22 cellular contexts compared by ENCODE assay signal in the genomic region with DNA sequence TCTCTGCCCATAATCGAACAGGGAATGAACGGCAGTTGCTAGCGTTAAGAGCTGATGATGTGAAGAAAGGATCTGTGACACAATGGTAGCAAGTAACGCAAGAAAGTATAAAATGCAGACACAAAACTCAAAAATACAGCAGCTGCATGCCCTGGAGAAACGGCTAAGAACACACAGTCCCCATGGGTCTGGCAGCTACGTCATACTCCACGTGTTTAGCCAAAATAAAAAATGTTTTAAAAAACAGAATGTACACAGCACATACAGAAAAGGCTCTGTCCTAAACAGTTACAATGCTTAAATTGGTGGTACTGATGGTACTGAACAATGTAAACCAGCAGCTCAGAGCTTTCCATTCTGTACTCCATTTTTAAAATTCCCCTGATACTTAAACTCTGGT. TPM values are rescaled to one million over a fixed set of nuclear protein-coding genes. Genes with fewer than 3 reads are reported as not detected.
DNase-seq lines count a peak whose midpoint lies in the region; ATAC-seq and TF ChIP-seq lines count a peak whose summit lies in the region.
"Had no signal": no experiment of that assay in that cellular context is flagged by ENCODE, and none has a peak within 500 bp of the region (broad histone marks: within the 10 kb centered on the region; RNA-seq: fewer than 3 reads in every experiment).

No MANE protein-coding gene starts in this region.

- intact Hi-C loops in esophagus muscularis mucosa (cut with DNase I): no loop called here

- H3K9me3 Mint-ChIP-seq in nephron progenitor cell: no peaks in the 10 kb centered on the region
- H3K9me3 Mint-ChIP-seq: CD4-positive, CD25-positive, alpha-beta regulatory T cell; CD8-positive, alpha-beta memory T cell; H9; IgD-negative memory B cell had no signal

- TF ChIP-seq CTCF in esophagus muscularis mucosa (IDR thresholded peaks at IDR 0.05) (no peak), nephron progenitor cell (IDR thresholded peaks at IDR 0.05) (no peak)

- H3K27ac ChIP-seq in esophagus muscularis mucosa (replicated peaks in 1 of 4) (peak overlapping the region; percentile 44 to 76 (median 64)), muscle layer of duodenum (ENCODE audit: low read length) (peak overlapping the region; percentile 10), stomach smooth muscle (ENCODE audit: low read length) (peak overlapping the region; percentile 68)

- WGBS in esophagus muscularis mucosa: 75% methylated on average over 7 of the region's 7 CpGs

- peaks cover 3% of the 10 kb centered on the region for H3K27me3 Mint-ChIP-seq in nephron progenitor cell (ENCODE audit: low read depth, poor library complexity)
- H3K27me3 Mint-ChIP-seq: CD4-positive, CD25-positive, alpha-beta regulatory T cell; CD8-positive, alpha-beta memory T cell; IgD-negative memory B cell had no signal

- H3K36me3 Mint-ChIP-seq in nephron progenitor cell (ENCODE audit: low read depth): peaks cover 11% of the 10 kb centered on the region

- ATAC-seq in GM18873 (IDR thresholded peaks at IDR 0.05; ENCODE audit: low FRiP score, unreplicated experiment): no peak
- ATAC-seq: GM12878, HepG2 had no signal

- no peak for TF ChIP-seq POLR2A in esophagus muscularis mucosa (IDR thresholded peaks at IDR 0.05; ENCODE audit: low read depth)

- H3K27me3 ChIP-seq in esophagus muscularis mucosa (no peaks in the 10 kb centered on the region), muscle layer of duodenum (ENCODE audit: low read depth, low read length) (no peaks in the 10 kb centered on the region), stomach smooth muscle (ENCODE audit: control insufficient read depth in 1 of 2, insufficient read depth in 2 of 2, low read length in 2 of 2) (no peaks in the 10 kb centered on the region)
- H3K27me3 ChIP-seq: BE2C had no signal

- H3K4me1 ChIP-seq in esophagus muscularis mucosa (peaks cover 0 to 41% (median 27%) of the 10 kb centered on the region in 4 donors), muscle layer of duodenum (ENCODE audit: control insufficient read depth in 1 of 2, insufficient read depth in 2 of 2, low read length in 2 of 2) (no peaks in the 10 kb centered on the region), stomach smooth muscle (ENCODE audit: control insufficient read depth, insufficient read depth, low read length) (peaks cover 17% of the 10 kb centered on the region)
- H3K4me1 ChIP-seq: BE2C had no signal

- no peak overlapping the region for H3K27ac Mint-ChIP-seq in nephron progenitor cell
- H3K27ac Mint-ChIP-seq: IgD-negative memory B cell had no signal

- peaks cover 70% of the 10 kb centered on the region for H3K4me1 Mint-ChIP-seq in nephron progenitor cell

- DNase-seq in esophagus muscularis mucosa (ENCODE audit: extremely low spot score) (no peak), amygdala (lab: John Stamatoyannopoulos, UW) (no peak), nephron progenitor cell (no peak)
- DNase-seq: ACHN; BE2C; C1 segment of cervical spinal cord; CD4-positive, CD25-positive, alpha-beta regulatory T cell; CD8-positive, alpha-beta memory T cell; COR-L47; DMS 273 treated with DMSO at 0.1 percent for 48 hours; DMS53; DND-41; EL; GOT3; H9 had no signal

- TF ChIP-seq EP300 in esophagus muscularis mucosa (IDR thresholded peaks at IDR 0.05): no peak

- peak overlapping the region; percentile 19 to 43 for H3K9ac ChIP-seq in stomach smooth muscle (ENCODE audit: low read length in 2 of 2)

- H3K4me3 Mint-ChIP-seq in nephron progenitor cell: no peak overlapping the region
- H3K4me3 Mint-ChIP-seq: CD4-positive, CD25-positive, alpha-beta regulatory T cell; CD8-positive, alpha-beta memory T cell; H9; IgD-negative memory B cell had no signal

- H3K4me3 ChIP-seq in esophagus muscularis mucosa (no peak overlapping the region), muscle layer of duodenum (ENCODE audit: low read depth in 1 of 2, low read length in 2 of 2) (peak overlapping the region in 1 of 2 donors; percentile 5), stomach smooth muscle (ENCODE audit: low read length in 2 of 2) (peak overlapping the region; percentile 35 to 45)
- H3K4me3 ChIP-seq: GM12878 had no signal

- H3K9me3 ChIP-seq in esophagus muscularis mucosa: no peaks in the 10 kb centered on the region
- no peaks in the 10 kb centered on the region for H3K9me3 ChIP-seq in muscle layer of duodenum (ENCODE audit: control insufficient read depth in 1 of 2, low read length in 2 of 2)
- no peaks in the 10 kb centered on the region for H3K9me3 ChIP-seq in stomach smooth muscle (ENCODE audit: control insufficient read depth in 2 of 2, low read length in 2 of 2)
- H3K9me3 ChIP-seq: BE2C had no signal

- peaks cover 0 to 28% (median 9%) of the 10 kb centered on the region in 4 donors for H3K36me3 ChIP-seq in esophagus muscularis mucosa
- peaks cover 0 to 25% of the 10 kb centered on the region in 2 donors for H3K36me3 ChIP-seq in muscle layer of duodenum (ENCODE audit: control insufficient read depth in 1 of 2, insufficient read depth in 2 of 2, low read length in 2 of 2)
- H3K36me3 ChIP-seq in stomach smooth muscle (ENCODE audit: control insufficient read depth in 2 of 2, insufficient read depth in 2 of 2, low read length in 2 of 2): peaks cover 2 to 6% of the 10 kb centered on the region in 2 donors
- H3K36me3 ChIP-seq: BE2C had no signal

RNA-seq across cellular contexts. Expression of a gene that starts 34.4 kb away (rescaled TPM):
- total RNA-seq in esophagus muscularis mucosa: 1 to 10 TPM in 2 of 4 donors, under 1 TPM in 1, not detected in 1; 0.83 to 1.7 (median 1.2) TPM
- total RNA-seq: G401 had no signal

Comparison
In these comparisons a context has a peak if more than half of its experiments do, and no peak if none do; other contexts are left out.
1. H3K27ac ChIP-seq: peak in every context shown above with its lines; median percentile 68 in stomach smooth muscle; 64 in esophagus muscularis mucosa; 10 in muscle layer of duodenum.
2. H3K4me3 ChIP-seq: peak in stomach smooth muscle (2 of 2); none in esophagus muscularis mucosa (0 of 4).